8 cellular contexts compared by ENCODE assay signal in the genomic region with DNA sequence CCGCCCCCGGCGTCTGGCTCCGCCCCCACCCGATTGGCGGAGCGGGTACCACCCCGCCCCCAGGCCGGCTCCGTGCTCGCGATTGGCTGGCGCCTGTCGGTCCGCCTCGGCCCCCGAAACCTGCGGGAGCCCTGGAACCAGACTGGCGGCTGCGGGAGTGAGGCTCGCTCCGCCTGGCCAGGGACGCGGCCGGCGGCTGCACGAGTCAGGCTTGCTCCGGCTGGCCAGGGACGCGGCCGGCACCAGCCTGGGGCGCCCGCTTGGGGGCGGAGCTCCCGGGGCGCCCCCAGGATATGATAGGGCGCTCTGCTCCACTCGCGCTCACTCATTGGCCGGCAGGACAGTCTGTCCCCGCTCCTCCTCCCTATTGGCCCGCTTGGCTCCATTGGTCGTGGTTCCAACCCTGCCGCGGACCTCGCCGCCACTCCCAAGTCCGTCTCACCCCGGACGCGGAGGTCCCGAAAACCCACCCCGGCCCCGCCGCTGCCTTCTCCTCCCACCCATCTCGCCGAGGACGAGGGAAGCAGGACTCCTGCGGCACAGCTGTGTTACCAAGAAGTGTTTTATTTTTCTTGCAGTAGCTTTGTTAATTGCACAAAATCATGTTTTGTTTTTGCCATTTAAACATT. TPM values are rescaled to one million over a fixed set of nuclear protein-coding genes. Genes with fewer than 3 reads are reported as not detected.
DNase-seq lines count a peak whose midpoint lies in the region; ATAC-seq, FAIRE-seq and TF ChIP-seq lines count a peak whose summit lies in the region.

No MANE protein-coding gene starts in this region.

- no peaks in the 10 kb centered on the region for H3K79me2 ChIP-seq in ACC112 (ENCODE audit: control insufficient read depth, insufficient read depth, low read length, unreplicated experiment)

- H3K4me1 ChIP-seq in ACC112 (ENCODE audit: control insufficient read depth, insufficient read depth, low read length, unreplicated experiment) (peaks cover 3% of the 10 kb centered on the region), small intestine (ENCODE audit: control insufficient read depth in 2 of 2, insufficient read depth in 1 of 2, low read depth in 1 of 2, low read length in 1 of 2) (peaks cover 0 to 2% of the 10 kb centered on the region in 2 donors)

- TF ChIP-seq CTCF in WI38 (IDR thresholded peaks at IDR 0.05; ENCODE audit: low read depth, low read length), result no peak
- no peak for TF ChIP-seq CTCF in bronchial epithelial cell (IDR thresholded peaks at IDR 0.05; ENCODE audit: insufficient read depth, low read length, severe bottlenecking)

- H3K27me3 ChIP-seq in ACC112 (ENCODE audit: insufficient read depth, low read length) (no peaks in the 10 kb centered on the region), bronchial epithelial cell (ENCODE audit: control insufficient read depth, insufficient read depth, low read length) (no peaks in the 10 kb centered on the region), small intestine (ENCODE audit: control insufficient read depth in 2 of 2, insufficient read depth in 2 of 2, low read length in 2 of 2) (no peaks in the 10 kb centered on the region)

- H3K27ac ChIP-seq in ACC112 (ENCODE audit: low read depth, low read length) (peak overlapping the region; percentile 25; the same call in 1 of the 2 replicates), small intestine (ENCODE audit: low read depth in 1 of 2, low read length in 1 of 2) (peak overlapping the region; percentile 90 to 94)

- 0 to 1% (median 0%) methylated on average over 34 to 59 of the region's 59 CpGs for WGBS in small intestine, 3 donors

- no peaks in the 10 kb centered on the region for H3K9me3 ChIP-seq in small intestine (ENCODE audit: control insufficient read depth, low read depth)

- H3K36me3 ChIP-seq in ACC112 (ENCODE audit: insufficient read depth, low read length), result peaks cover 5% of the 10 kb centered on the region; the same call in 1 of the 2 replicates
- H3K36me3 ChIP-seq in bronchial epithelial cell (ENCODE audit: control insufficient read depth, insufficient read depth, low read length), result peaks cover 8% of the 10 kb centered on the region
- peaks cover 9 to 13% of the 10 kb centered on the region in 2 donors for H3K36me3 ChIP-seq in small intestine (ENCODE audit: control insufficient read depth in 2 of 2, insufficient read depth in 2 of 2, low read length in 2 of 2)

- H2AFZ ChIP-seq in ACC112 (ENCODE audit: low read length, unreplicated experiment), result peak overlapping the region; percentile 78

- H3K4me3 ChIP-seq in ACC112 (ENCODE audit: low read depth, low read length) (peak overlapping the region; percentile 82), WI38 (ENCODE audit: low read depth, low read length) (peak overlapping the region; percentile 75), bronchial epithelial cell (ENCODE audit: low read depth, low read length) (peak overlapping the region; percentile 69), small intestine (ENCODE audit: low read depth in 1 of 2, low read length in 2 of 2) (peak overlapping the region; percentile 71 to 78)

- peak; percentile 88 for DNase-seq in NCI-H2171 treated with DMSO at 0.1 percent for 48 hours (lab: John Stamatoyannopoulos, UW)
- peak; percentile 80 for DNase-seq in bronchial epithelial cell (ENCODE audit: low read depth)
- peak; percentile 100 for DNase-seq in iPS-NIHi7 (ENCODE audit: extremely low spot score)
- DNase-seq in small intestine, result peak; percentile 96

- no peak for FAIRE-seq in bronchial epithelial cell (lab: Jason Lieb, UNC)
- peak; percentile 30 for FAIRE-seq in small intestine (lab: Jason Lieb, UNC)

- ATAC-seq in GM18868 (IDR thresholded peaks at IDR 0.05; ENCODE audit: unreplicated experiment) (peak; percentile 91), HG03135 (IDR thresholded peaks at IDR 0.05; ENCODE audit: unreplicated experiment) (peak; percentile 91)

RNA-seq across cellular contexts. Expression of a gene that starts 0.3 kb away (rescaled TPM):
- total RNA-seq in bronchial epithelial cell, result 16.1 and 19.8 TPM in 2 replicates
- polyA plus RNA-seq in small intestine, result 10 to 100 TPM; 28.6 to 84.1 (median 31.0) TPM

RNA-seq across cellular contexts. Expression of a gene that starts 7.6 kb away (rescaled TPM):
- 0.79 and 9.0 TPM in 2 replicates for total RNA-seq in bronchial epithelial cell
- 1,000 to 10,000 TPM in 1 of 3 donors, 100 to 1,000 TPM in 2; 603 to 1,710 (median 839) TPM for polyA plus RNA-seq in small intestine

RNA-seq across cellular contexts. Expression of a gene that starts 14.6 kb away (rescaled TPM):
- total RNA-seq in bronchial epithelial cell, result not detected in 2 replicates
- polyA plus RNA-seq in small intestine, result not detected

RNA-seq across cellular contexts. Expression of a gene that starts 35.8 kb away (rescaled TPM):
- total RNA-seq in bronchial epithelial cell, result 5.8 TPM in 2 replicates
- polyA plus RNA-seq in small intestine, result 10 to 100 TPM in 1 of 3 donors, 1 to 10 TPM in 2; 2.0 to 10.3 (median 3.0) TPM

RNA-seq across cellular contexts. Expression of a gene that starts 44.3 kb away (rescaled TPM):
- 31.1 and 35.5 TPM in 2 replicates for total RNA-seq in bronchial epithelial cell
- polyA plus RNA-seq in small intestine, result 10 to 100 TPM; 43.0 to 66.9 (median 60.2) TPM

Comparison
In these comparisons a context has a peak if more than half of its experiments do, and no peak if none do; other contexts are left out.
1. Peak in every context shown above with its lines: DNase-seq, ATAC-seq, H3K4me3 ChIP-seq and H3K27ac ChIP-seq.